ENCODE assay signal across 8 cellular contexts in the genomic region with DNA sequence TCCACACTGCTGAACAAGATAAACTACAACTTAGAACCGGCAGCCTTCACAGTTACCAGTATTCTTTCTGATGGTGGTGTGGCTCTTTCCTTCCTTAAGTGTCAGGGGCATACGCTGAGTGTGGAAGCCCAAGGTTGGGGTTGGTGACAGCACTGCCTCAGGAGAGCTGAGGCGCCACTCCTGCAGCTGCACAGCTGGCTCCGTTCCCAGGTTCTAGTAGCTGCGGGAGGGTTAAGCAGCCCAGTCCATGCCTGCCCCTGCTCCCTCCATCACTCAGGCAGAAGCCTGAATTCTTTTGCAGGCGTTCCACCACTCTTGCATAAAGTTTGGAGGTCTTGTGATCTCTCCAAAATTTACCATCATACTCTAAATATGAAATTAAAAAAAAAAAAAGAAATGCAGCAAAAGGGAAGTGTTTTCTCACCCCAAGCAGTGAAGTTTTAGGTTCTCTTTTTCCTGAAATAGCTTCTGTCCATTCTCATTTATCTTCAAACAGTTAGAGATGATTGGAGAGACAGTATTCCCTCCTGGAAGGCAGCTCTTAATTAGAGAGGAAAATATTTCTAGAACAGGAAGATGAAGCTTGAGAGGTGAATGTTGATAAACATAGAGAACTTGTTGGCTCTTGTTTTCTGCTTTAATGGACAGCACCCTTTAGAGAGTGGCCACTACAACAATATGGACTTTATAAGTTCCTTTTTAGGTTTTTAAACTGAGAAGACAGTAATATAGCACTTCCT.
DNase-seq lines count a peak whose midpoint lies in the region; ATAC-seq and TF ChIP-seq lines count a peak whose summit lies in the region.

No MANE protein-coding gene starts in this region.

- POLR2A ChIA-PET in OCI-LY7 (lab: Charles Lee), result interaction anchor here (0.8 to 5.5 kb wide), 13 partner anchors 9 to 89 kb away, joined by 3 to 65 read pairs (median 6); no protein-coding TSS in a partner anchor

- H3K36me3 ChIP-seq in OCI-LY7 (ENCODE audit: insufficient read depth, low read length) (no peaks in the 10 kb centered on the region), lung (ENCODE audit: control insufficient read depth in 2 of 2, insufficient read depth in 2 of 2, low read length in 2 of 2) (no peaks in the 10 kb centered on the region), tibial artery (no peaks in the 10 kb centered on the region)

- peak overlapping the region; percentile 87 for H3K4me2 ChIP-seq in OCI-LY7 (ENCODE audit: low read length)

- no peaks in the 10 kb centered on the region for H4K20me1 ChIP-seq in OCI-LY7 (ENCODE audit: insufficient read depth, low read length)

- H2AFZ ChIP-seq in OCI-LY7 (ENCODE audit: low read length), result peak overlapping the region; percentile 88; the same call in 1 of the 2 replicates

- no peak for TF ChIP-seq RAD21 in Ishikawa (IDR thresholded peaks at IDR 0.05; ENCODE audit: low read depth)

- H3K4me3 ChIP-seq in OCI-LY7 (ENCODE audit: low read depth, low read length, poor library complexity, severe bottlenecking) (peak overlapping the region; percentile 74), lung (peak overlapping the region; percentile 17), tibial artery (peak overlapping the region; percentile 52 to 53)

- TF ChIP-seq CTCF in OCI-LY7 (conservative IDR thresholded peaks at IDR 0.05; ENCODE audit: low read length) (0 out of 2 replicates have a peak, but pooled peaks have one; percentile 21), lung (IDR thresholded peaks at IDR 0.05; ENCODE audit: control extremely low read depth, extremely low read depth) (no peak), tibial artery (IDR thresholded peaks at IDR 0.05) (no peak)

- H3K27ac ChIP-seq in OCI-LY7 (ENCODE audit: low read depth, low read length, poor library complexity, severe bottlenecking) (peak overlapping the region; percentile 67), lung (ENCODE audit: low read depth in 1 of 2, low read length in 1 of 2) (peak overlapping the region; percentile 52 to 84), tibial artery (peak overlapping the region; percentile 67 to 77)

- H3K9me2 ChIP-seq in OCI-LY7 (ENCODE audit: insufficient read depth, low read length), result no peaks in the 10 kb centered on the region

- no peak for TF ChIP-seq EP300 in Ishikawa (IDR thresholded peaks at IDR 0.05; ENCODE audit: borderline replicate concordance)

- no peaks in the 10 kb centered on the region for H3K9me3 ChIP-seq in OCI-LY7 (ENCODE audit: low read length)
- H3K9me3 ChIP-seq in lung (ENCODE audit: control insufficient read depth in 2 of 2, insufficient read depth in 1 of 2, low read length in 1 of 2), result no peaks in the 10 kb centered on the region
- no peaks in the 10 kb centered on the region for H3K9me3 ChIP-seq in tibial artery

- intact Hi-C loops in OCI-LY7 (cut with micrococcal nuclease; ENCODE audit: unreplicated experiment) (loop anchor here (2.0 to 5.0 kb wide), 2 partner anchors 79 to 268 kb away; no protein-coding TSS in a partner anchor), tibial artery (cut with DNase I; ENCODE audit: low total_unique reads) (loop anchor here (10.0 kb wide), 1 partner anchor 81 kb away; no protein-coding TSS in a partner anchor)

- DNase-seq in Daoy (ENCODE audit: low read depth) (peak; percentile 83), OCI-LY7 (ENCODE audit: low spot score) (peak; percentile 84), dermis blood vessel endothelial cell (peak; percentile 84), lung (ENCODE audit: low spot score) (peak; percentile 81), tibial artery (peak; percentile 81 to 85), NCI-H226 (no peak), GM19240 (ENCODE audit: insufficient read length, low spot score) (no peak)

- no peaks in the 10 kb centered on the region for H3K27me3 ChIP-seq in lung (ENCODE audit: control insufficient read depth, insufficient read depth)
- H3K27me3 ChIP-seq in tibial artery, result no peaks in the 10 kb centered on the region

- 1 to 2% methylated on average over 6 of the region's 6 CpGs for WGBS in lung, 2 donors

- no TSS peak for BruUV-seq in OCI-LY7 (replicated peaks; lab: Mats Ljungman, UMichigan)

- CTCF ChIA-PET in OCI-LY7 (lab: Charles Lee; ENCODE audit: unreplicated experiment), result interaction anchor here (0.7 to 2.7 kb wide), 3 partner anchors 9 to 79 kb away, joined by 3 to 10 read pairs (median 6); no protein-coding TSS in a partner anchor

- peak; percentile 63 for ATAC-seq in lung (ENCODE audit: insufficient read depth, low FRiP score)

- peaks cover 54% of the 10 kb centered on the region for H3K79me2 ChIP-seq in OCI-LY7 (ENCODE audit: insufficient read depth, low read depth, low read length)

- H3K4me1 ChIP-seq in OCI-LY7 (ENCODE audit: insufficient read depth, low read length, poor library complexity, severe bottlenecking) (peaks cover 48% of the 10 kb centered on the region), lung (ENCODE audit: control insufficient read depth in 2 of 2, insufficient read depth in 2 of 2, low read length in 2 of 2) (peaks cover under 1 to 3% of the 10 kb centered on the region in 2 donors), tibial artery (peaks cover 0 to 65% (median 29%) of the 10 kb centered on the region in 4 donors)

TF ChIP-seq in Ishikawa, 13 proteins besides CTCF, POLR2A, EP300 and RAD21:
- TF ChIP-seq YY1 (IDR thresholded peaks at IDR 0.05; ENCODE audit: low read depth) (no peak), TCF12 (IDR thresholded peaks at IDR 0.05; ENCODE audit: low read depth) (no peak), ZBTB7A (IDR thresholded peaks at IDR 0.05; ENCODE audit: low read depth) (no peak), NFIC (IDR thresholded peaks at IDR 0.05) (peak; percentile 83)
- TF ChIP-seq, protein P1, sequence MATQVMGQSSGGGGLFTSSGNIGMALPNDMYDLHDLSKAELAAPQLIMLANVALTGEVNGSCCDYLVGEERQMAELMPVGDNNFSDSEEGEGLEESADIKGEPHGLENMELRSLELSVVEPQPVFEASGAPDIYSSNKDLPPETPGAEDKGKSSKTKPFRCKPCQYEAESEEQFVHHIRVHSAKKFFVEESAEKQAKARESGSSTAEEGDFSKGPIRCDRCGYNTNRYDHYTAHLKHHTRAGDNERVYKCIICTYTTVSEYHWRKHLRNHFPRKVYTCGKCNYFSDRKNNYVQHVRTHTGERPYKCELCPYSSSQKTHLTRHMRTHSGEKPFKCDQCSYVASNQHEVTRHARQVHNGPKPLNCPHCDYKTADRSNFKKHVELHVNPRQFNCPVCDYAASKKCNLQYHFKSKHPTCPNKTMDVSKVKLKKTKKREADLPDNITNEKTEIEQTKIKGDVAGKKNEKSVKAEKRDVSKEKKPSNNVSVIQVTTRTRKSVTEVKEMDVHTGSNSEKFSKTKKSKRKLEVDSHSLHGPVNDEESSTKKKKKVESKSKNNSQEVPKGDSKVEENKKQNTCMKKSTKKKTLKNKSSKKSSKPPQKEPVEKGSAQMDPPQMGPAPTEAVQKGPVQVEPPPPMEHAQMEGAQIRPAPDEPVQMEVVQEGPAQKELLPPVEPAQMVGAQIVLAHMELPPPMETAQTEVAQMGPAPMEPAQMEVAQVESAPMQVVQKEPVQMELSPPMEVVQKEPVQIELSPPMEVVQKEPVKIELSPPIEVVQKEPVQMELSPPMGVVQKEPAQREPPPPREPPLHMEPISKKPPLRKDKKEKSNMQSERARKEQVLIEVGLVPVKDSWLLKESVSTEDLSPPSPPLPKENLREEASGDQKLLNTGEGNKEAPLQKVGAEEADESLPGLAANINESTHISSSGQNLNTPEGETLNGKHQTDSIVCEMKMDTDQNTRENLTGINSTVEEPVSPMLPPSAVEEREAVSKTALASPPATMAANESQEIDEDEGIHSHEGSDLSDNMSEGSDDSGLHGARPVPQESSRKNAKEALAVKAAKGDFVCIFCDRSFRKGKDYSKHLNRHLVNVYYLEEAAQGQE (IDR thresholded peaks at IDR 0.05; ENCODE audit: low read depth), result peak; percentile 20; the same call in 1 of the 2 replicates

Comparison
In these comparisons a context has a peak if more than half of its experiments do, and no peak if none do; other contexts are left out.
1. DNase-seq: peak in Daoy (single experiment), OCI-LY7 (single experiment), dermis blood vessel endothelial cell (single experiment), lung (single experiment) and tibial artery (2 of 2); none in NCI-H226 (single experiment) and GM19240 (single experiment).
2. H3K4me3 ChIP-seq: peak in every context shown above with its lines; median percentile 74 in OCI-LY7; 52 in tibial artery; 17 in lung.
3. Peak in every context shown above with its lines, with median percentiles within 50 percentile points of each other: H3K27ac ChIP-seq.